In genomic region chr14:105394714-105395537, GRCh38 we compare ENCODE assay signal across 13 cellular contexts.
"Had no signal": no experiment of that assay in that cellular context is flagged by ENCODE, and none has a peak within 500 bp of the region (broad histone marks: within the 10 kb centered on the region; RNA-seq: fewer than 3 reads in every experiment).

No MANE protein-coding gene starts in this region.

- H3K27ac Mint-ChIP-seq: activated CD4-positive, alpha-beta T cell treated with anti-CD3 and anti-CD28 coated beads, Interleukin-2, amount 10 ng/mL, durations not matched to agents 7 days and 5 days; progenitor cell of endocrine pancreas; stimulated activated naive B cell treated with anti-CD40 and anti-IgM and Interleukin-4, amounts not matched to agents 10 μg/mL and 1 μg/mL and 100 μg/mL, for 72 hours had no signal

- DNase-seq: activated CD4-positive, alpha-beta T cell treated with anti-CD3 and anti-CD28 coated beads, Interleukin-2, amount 10 ng/mL, durations not matched to agents 7 days and 5 days; activated CD4-positive, CD25-positive, alpha-beta regulatory T cell; activated effector memory CD4-positive, alpha-beta T cell treated with Interleukin-2 at 50 U/mL for 16 hours; activated T-cell treated with anti-CD3 and anti-CD28 coated beads, Interleukin-2, amount 50 U/mL, for 1 hour; dorsolateral prefrontal cortex; mesenchymal stem cell; nucleus accumbens; stimulated activated CD4-positive, alpha-beta T cell treated with anti-CD3 and anti-CD28 coated beads, Interleukin-2, amount 100 ng/mL, for 24 hours; stimulated activated naive B cell treated with anti-CD40 and anti-IgM and Interleukin-4, amounts not matched to agents 10 μg/mL and 1 μg/mL and 100 μg/mL, for 72 hours; T-helper 2 cell had no signal

- H3K9me3 Mint-ChIP-seq: activated CD4-positive, alpha-beta T cell treated with anti-CD3 and anti-CD28 coated beads, Interleukin-2, amount 10 ng/mL, durations not matched to agents 7 days and 5 days; activated naive CD4-positive, alpha-beta T cell treated with anti-CD3 and anti-CD28 coated beads, Interleukin-2, amount 50 U/mL, for 72 hours; stimulated activated naive B cell treated with anti-CD40 and anti-IgM and Interleukin-4, amounts not matched to agents 10 μg/mL and 1 μg/mL and 100 μg/mL, for 72 hours had no signal

- H3K27me3 Mint-ChIP-seq: activated CD4-positive, alpha-beta T cell treated with anti-CD3 and anti-CD28 coated beads, Interleukin-2, amount 10 ng/mL, durations not matched to agents 7 days and 5 days; progenitor cell of endocrine pancreas; stimulated activated naive B cell treated with anti-CD40 and anti-IgM and Interleukin-4, amounts not matched to agents 10 μg/mL and 1 μg/mL and 100 μg/mL, for 72 hours had no signal

- ATAC-seq: activated naive CD4-positive, alpha-beta T cell treated with anti-CD3 and anti-CD28 coated beads, Interleukin-2, amount 50 U/mL, for 72 hours; right lobe of liver; stimulated activated naive B cell treated with anti-CD40 and anti-IgM and Interleukin-4, amounts not matched to agents 10 μg/mL and 1 μg/mL and 100 μg/mL, for 72 hours had no signal

- H3K4me3 Mint-ChIP-seq: activated CD4-positive, alpha-beta T cell treated with anti-CD3 and anti-CD28 coated beads, Interleukin-2, amount 10 ng/mL, durations not matched to agents 7 days and 5 days; stimulated activated naive B cell treated with anti-CD40 and anti-IgM and Interleukin-4, amounts not matched to agents 10 μg/mL and 1 μg/mL and 100 μg/mL, for 72 hours had no signal
